Comparison of ENCODE assay signal across 13 cellular contexts in genomic region chr6:12570461-12571030, GRCh38.
DNase-seq lines count a peak whose midpoint lies in the region; ATAC-seq and TF ChIP-seq lines count a peak whose summit lies in the region.
"Had no signal": no experiment of that assay in that cellular context is flagged by ENCODE, and none has a peak within 500 bp of the region (broad histone marks: within the 10 kb centered on the region; RNA-seq: fewer than 3 reads in every experiment).

No MANE protein-coding gene starts in this region.

- no peaks in the 10 kb centered on the region for H3K36me3 Mint-ChIP-seq in natural killer cell treated with Interleukin-12 subunit alpha and Interleukin-12 subunit beta and Interleukin-15 and Interleukin-18, amount 100 ng/mL, for 72 hours
- no peaks in the 10 kb centered on the region for H3K36me3 Mint-ChIP-seq in naive thymus-derived CD4-positive, alpha-beta T cell

- H3K36me3 ChIP-seq in right atrium auricular region, result no peaks in the 10 kb centered on the region
- no peaks in the 10 kb centered on the region for H3K36me3 ChIP-seq in naive thymus-derived CD4-positive, alpha-beta T cell (ENCODE audit: control insufficient read depth in 2 of 3, insufficient read depth in 3 of 3, low read length in 3 of 3)

- H3K27ac Mint-ChIP-seq in natural killer cell treated with Interleukin-12 subunit alpha and Interleukin-12 subunit beta and Interleukin-15 and Interleukin-18, amount 100 ng/mL, for 72 hours, result no peak overlapping the region
- no peak overlapping the region for H3K27ac Mint-ChIP-seq in naive thymus-derived CD4-positive, alpha-beta T cell
- H3K27ac Mint-ChIP-seq: activated CD4-positive, alpha-beta T cell treated with anti-CD3 and anti-CD28 coated beads, Interleukin-2, amount 10 ng/mL, durations not matched to agents 7 days and 5 days; dendritic cell treated with granulocyte-macrophage colony-stimulating factor and Interleukin-4, amounts not matched to agents 40 ng/mL and 50 ng/mL, for 4 days had no signal

- POLR2A ChIA-PET in naive thymus-derived CD4-positive, alpha-beta T cell (lab: Charles Lee), result interaction anchor here (1.1 kb wide), 1 partner anchor 9 kb away, joined by 3 read pairs; no protein-coding TSS in a partner anchor

- no peak overlapping the region for H3K4me3 ChIP-seq in right atrium auricular region
- H3K4me3 ChIP-seq in astrocyte of the spinal cord (ENCODE audit: low read depth, low read length), result no peak overlapping the region
- H3K4me3 ChIP-seq in naive thymus-derived CD4-positive, alpha-beta T cell (ENCODE audit: low read length), result no peak overlapping the region

- in situ Hi-C loops in astrocyte of the spinal cord (cut with HindIII; ENCODE audit: low sequenced_read_pairs), result no loop called here

- H3K4me1 ChIP-seq in right atrium auricular region, result peaks cover 0 to 11% of the 10 kb centered on the region in 2 donors
- no peaks in the 10 kb centered on the region for H3K4me1 ChIP-seq in naive thymus-derived CD4-positive, alpha-beta T cell (ENCODE audit: control insufficient read depth in 2 of 2, insufficient read depth in 2 of 2, low read length in 2 of 2)

- intact Hi-C loops in left ventricle myocardium superior (cut with micrococcal nuclease), result no loop called here
- intact Hi-C loops in naive thymus-derived CD4-positive, alpha-beta T cell (cut with micrococcal nuclease), result no loop called here

- no peaks in the 10 kb centered on the region for H3K27me3 ChIP-seq in right atrium auricular region
- H3K27me3 ChIP-seq in naive thymus-derived CD4-positive, alpha-beta T cell (ENCODE audit: control insufficient read depth in 2 of 2, insufficient read depth in 2 of 2, low read length in 2 of 2), result no peaks in the 10 kb centered on the region

- CTCF ChIA-PET in naive thymus-derived CD4-positive, alpha-beta T cell (lab: Charles Lee), result no interaction called here

- no peaks in the 10 kb centered on the region for H3K9me3 Mint-ChIP-seq in natural killer cell treated with Interleukin-12 subunit alpha and Interleukin-12 subunit beta and Interleukin-15 and Interleukin-18, amount 100 ng/mL, for 72 hours
- peaks cover 0 to 12% (median 0%) of the 10 kb centered on the region in 11 donors for H3K9me3 Mint-ChIP-seq in naive thymus-derived CD4-positive, alpha-beta T cell
- H3K9me3 Mint-ChIP-seq: activated CD4-positive, alpha-beta T cell treated with anti-CD3 and anti-CD28 coated beads, Interleukin-2, amount 10 ng/mL, durations not matched to agents 7 days and 5 days; dendritic cell treated with granulocyte-macrophage colony-stimulating factor and Interleukin-4, amounts not matched to agents 40 ng/mL and 50 ng/mL, for 4 days had no signal

- TF ChIP-seq CTCF in right atrium auricular region (IDR thresholded peaks at IDR 0.05) (no peak), astrocyte of the spinal cord (IDR thresholded peaks at IDR 0.05; ENCODE audit: low read depth, low read length) (no peak)

- ATAC-seq in left ventricle myocardium superior, result peak; percentile 61
- no peak for ATAC-seq in natural killer cell treated with Interleukin-12 subunit alpha and Interleukin-12 subunit beta and Interleukin-15 and Interleukin-18, amount 100 ng/mL, for 72 hours
- ATAC-seq in naive thymus-derived CD4-positive, alpha-beta T cell, result no peak
- ATAC-seq: sciatic nerve had no signal

- H3K27ac ChIP-seq in right atrium auricular region, result no peak overlapping the region
- no peak overlapping the region for H3K27ac ChIP-seq in naive thymus-derived CD4-positive, alpha-beta T cell (ENCODE audit: low read depth, low read length)

- H3K27me3 Mint-ChIP-seq in natural killer cell treated with Interleukin-12 subunit alpha and Interleukin-12 subunit beta and Interleukin-15 and Interleukin-18, amount 100 ng/mL, for 72 hours, result peaks cover 1 to 20% of the 10 kb centered on the region in 2 donors
- H3K27me3 Mint-ChIP-seq in naive thymus-derived CD4-positive, alpha-beta T cell, result peaks cover 0 to 16% (median 11%) of the 10 kb centered on the region in 5 donors
- H3K27me3 Mint-ChIP-seq: dendritic cell treated with granulocyte-macrophage colony-stimulating factor and Interleukin-4, amounts not matched to agents 40 ng/mL and 50 ng/mL, for 4 days had no signal

- no peaks in the 10 kb centered on the region for H3K4me1 Mint-ChIP-seq in natural killer cell treated with Interleukin-12 subunit alpha and Interleukin-12 subunit beta and Interleukin-15 and Interleukin-18, amount 100 ng/mL, for 72 hours (ENCODE audit: low read depth in 2 of 2)
- H3K4me1 Mint-ChIP-seq in naive thymus-derived CD4-positive, alpha-beta T cell, result no peaks in the 10 kb centered on the region
- H3K4me1 Mint-ChIP-seq: activated CD4-positive, alpha-beta T cell treated with anti-CD3 and anti-CD28 coated beads, Interleukin-2, amount 10 ng/mL, durations not matched to agents 7 days and 5 days had no signal

- no peak overlapping the region for H3K4me3 Mint-ChIP-seq in natural killer cell treated with Interleukin-12 subunit alpha and Interleukin-12 subunit beta and Interleukin-15 and Interleukin-18, amount 100 ng/mL, for 72 hours
- no peak overlapping the region for H3K4me3 Mint-ChIP-seq in naive thymus-derived CD4-positive, alpha-beta T cell
- H3K4me3 Mint-ChIP-seq: activated CD4-positive, alpha-beta T cell treated with anti-CD3 and anti-CD28 coated beads, Interleukin-2, amount 10 ng/mL, durations not matched to agents 7 days and 5 days; dendritic cell treated with granulocyte-macrophage colony-stimulating factor and Interleukin-4, amounts not matched to agents 40 ng/mL and 50 ng/mL, for 4 days had no signal

- DNase-seq in left ventricle myocardium superior (no peak), right atrium auricular region (ENCODE audit: low spot score) (no peak), astrocyte of the spinal cord (ENCODE audit: low read depth, low spot score) (peak; percentile 69), inferior parietal cortex (ENCODE audit: extremely low spot score) (peak; percentile 64), OCI-M2 (lab: John Stamatoyannopoulos, UW; ENCODE audit: unreplicated experiment) (no peak)
- DNase-seq in natural killer cell treated with Interleukin-12 subunit alpha and Interleukin-12 subunit beta and Interleukin-15 and Interleukin-18, amount 100 ng/mL, for 72 hours (ENCODE audit: low spot score), result no peak
- DNase-seq in activated CD4-positive, alpha-beta T cell treated with anti-CD3 and anti-CD28 coated beads, Interleukin-2, amount 50 U/mL, for 4 hours, result no peak
- no peak for DNase-seq in naive thymus-derived CD4-positive, alpha-beta T cell
- DNase-seq: activated CD4-positive, alpha-beta T cell treated with anti-CD3 and anti-CD28 coated beads, Interleukin-2, amount 10 ng/mL, durations not matched to agents 7 days and 5 days; activated naive CD4-positive, alpha-beta T cell treated with Interleukin-2 at 50 U/mL for 16 hours; SW 1271 had no signal

- H3K9me3 ChIP-seq in right atrium auricular region, result peaks cover 0 to 4% of the 10 kb centered on the region in 2 donors
- no peaks in the 10 kb centered on the region for H3K9me3 ChIP-seq in naive thymus-derived CD4-positive, alpha-beta T cell (ENCODE audit: control insufficient read depth in 2 of 3, low read length in 3 of 3)

Comparison
In these comparisons a context has a peak if more than half of its experiments do, and no peak if none do; other contexts are left out.
1. DNase-seq: peak in astrocyte of the spinal cord (single experiment) and inferior parietal cortex (single experiment); none in left ventricle myocardium superior (single experiment), right atrium auricular region (single experiment), natural killer cell treated with Interleukin-12 subunit alpha and Interleukin-12 subunit beta and Interleukin-15 and Interleukin-18, amount 100 ng/mL, for 72 hours (single experiment), activated CD4-positive, alpha-beta T cell treated with anti-CD3 and anti-CD28 coated beads, Interleukin-2, amount 50 U/mL, for 4 hours (0 of 2), OCI-M2 (single experiment) and naive thymus-derived CD4-positive, alpha-beta T cell (0 of 9).